10 cellular contexts compared by ENCODE assay signal in genomic region chr11:105069749-105070148, GRCh38. TPM values are rescaled to one million over a fixed set of nuclear protein-coding genes. Genes with fewer than 3 reads are reported as not detected.
"Had no signal": no experiment of that assay in that cellular context is flagged by ENCODE, and none has a peak within 500 bp of the region (broad histone marks: within the 10 kb centered on the region; RNA-seq: fewer than 3 reads in every experiment).

No MANE protein-coding gene starts in this region.

RNA-seq across cellular contexts. Expression of gene CARD16, which starts 24.6 kb away (rescaled TPM):
- total RNA-seq: WTC11 had no signal
- polyA plus RNA-seq: K562, SK-N-SH had no signal

RNA-seq across cellular contexts. Expression of gene CASP1, which starts 34.8 kb away (rescaled TPM):
- total RNA-seq: ascending aorta, K562, WTC11 had no signal
- polyA plus RNA-seq: K562, SK-N-SH had no signal

RNA-seq across cellular contexts. Expression of gene CASP5, which starts 46.8 kb away (rescaled TPM):
- total RNA-seq: activated CD4-positive, alpha-beta memory T cell treated with anti-CD3 and anti-CD28 coated beads for 36 hours; activated CD4-positive, alpha-beta T cell treated with anti-CD3 and anti-CD28 coated beads, Interleukin-2, amount 10 ng/mL, durations not matched to agents 24 days and 14 days; activated T-helper 2 cell treated with anti-CD3 and anti-CD28 coated beads, Interferon-gamma antibody, Interleukin-2, Interleukin-4, amounts not matched to agents 10 μg/mL and 5 μg/mL and 100 μg/mL, durations not matched to agents 14 hours and 24 hours and 36 hours; ascending aorta; body of pancreas; K562; Right ventricle myocardium superior; SJCRH30; WTC11 had no signal
- polyA plus RNA-seq: K562, SK-N-SH had no signal
